23 cellular contexts compared by ENCODE assay signal in the genomic region with DNA sequence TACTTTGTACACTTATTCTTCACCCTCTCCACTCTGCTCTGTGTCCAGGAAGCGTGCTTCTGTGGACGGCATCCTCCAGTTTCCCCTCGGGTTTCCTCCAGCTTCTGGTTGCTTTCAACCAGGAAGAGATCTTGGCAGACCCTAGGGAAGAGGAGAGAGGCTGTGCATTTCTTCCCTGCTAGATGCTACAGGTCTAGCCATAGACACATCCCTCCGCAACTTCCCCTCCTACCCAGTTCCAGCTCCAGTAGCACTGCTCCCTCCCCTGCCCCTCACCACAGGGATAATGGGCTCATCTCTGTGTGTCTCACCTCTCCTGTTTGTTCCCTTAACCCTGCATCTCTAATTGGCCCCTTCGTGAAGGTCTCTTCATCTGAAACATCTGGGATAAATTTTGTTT. TPM values are rescaled to one million over a fixed set of nuclear protein-coding genes. Genes with fewer than 3 reads are reported as not detected.
"Had no signal": no experiment of that assay in that cellular context is flagged by ENCODE, and none has a peak within 500 bp of the region (broad histone marks: within the 10 kb centered on the region; RNA-seq: fewer than 3 reads in every experiment).

No MANE protein-coding gene starts in this region.

- H3K27ac ChIP-seq: colonic mucosa, ovary, right lobe of liver, thoracic aorta, tibial nerve, upper lobe of right lung, uterus had no signal

- H3K36me3 Mint-ChIP-seq: naive thymus-derived CD8-positive, alpha-beta T cell; stimulated activated naive B cell treated with anti-CD40 and anti-IgM and Interleukin-4, amounts not matched to agents 10 μg/mL and 1 μg/mL and 100 μg/mL, for 72 hours had no signal

- H3K4me1 ChIP-seq: colonic mucosa, right lobe of liver, tibial nerve, upper lobe of right lung, uterus had no signal

- H3K27ac Mint-ChIP-seq: dendritic cell treated with granulocyte-macrophage colony-stimulating factor and Interleukin-4, amounts not matched to agents 40 ng/mL and 50 ng/mL, for 4 days; naive thymus-derived CD8-positive, alpha-beta T cell; nephron progenitor cell; stimulated activated naive B cell treated with anti-CD40 and anti-IgM and Interleukin-4, amounts not matched to agents 10 μg/mL and 1 μg/mL and 100 μg/mL, for 72 hours; stimulated activated naive CD8-positive, alpha-beta T cell treated with anti-CD3 and anti-CD28 coated beads, Interleukin-15, Interleukin-2, amounts not matched to agents 100 ng/mL and 50 ng/mL, for 24 hours had no signal

- H3K4me3 Mint-ChIP-seq: dendritic cell treated with granulocyte-macrophage colony-stimulating factor and Interleukin-4, amounts not matched to agents 40 ng/mL and 50 ng/mL, for 4 days; nephron progenitor cell; stimulated activated naive B cell treated with anti-CD40 and anti-IgM and Interleukin-4, amounts not matched to agents 10 μg/mL and 1 μg/mL and 100 μg/mL, for 72 hours; stimulated activated naive CD8-positive, alpha-beta T cell treated with anti-CD3 and anti-CD28 coated beads, Interleukin-15, Interleukin-2, amounts not matched to agents 100 ng/mL and 50 ng/mL, for 24 hours had no signal

- H3K4me3 ChIP-seq: colonic mucosa, ovary, right lobe of liver, thoracic aorta, tibial nerve, upper lobe of right lung, uterus had no signal

- DNase-seq: colonic mucosa; effector memory CD4-positive, alpha-beta T cell; erythroblast; hypothalamus; mesenchymal stem cell; midbrain; naive thymus-derived CD8-positive, alpha-beta T cell; nephron progenitor cell; nucleus accumbens; ovary; posterior cingulate gyrus; retina; right lobe of liver; small intestine; stimulated activated CD4-positive, alpha-beta T cell treated with anti-CD3 and anti-CD28 coated beads, Interleukin-15, amount 100 ng/mL, for 24 hours; stimulated activated CD4-positive, alpha-beta T cell treated with anti-CD3 and anti-CD28 coated beads, Interleukin-2, amount 100 ng/mL, for 48 hours; stimulated activated naive B cell treated with anti-CD40 and anti-IgM and Interleukin-4, amounts not matched to agents 10 μg/mL and 1 μg/mL and 100 μg/mL, for 72 hours; upper lobe of right lung; uterus had no signal

- H3K36me3 ChIP-seq: colonic mucosa, ovary, right lobe of liver, thoracic aorta, tibial nerve, upper lobe of right lung, uterus had no signal

- H3K4me1 Mint-ChIP-seq: stimulated activated naive B cell treated with anti-CD40 and anti-IgM and Interleukin-4, amounts not matched to agents 10 μg/mL and 1 μg/mL and 100 μg/mL, for 72 hours had no signal

- H3K27me3 ChIP-seq: colonic mucosa, ovary, right lobe of liver, tibial nerve, uterus had no signal

- ATAC-seq: naive thymus-derived CD8-positive, alpha-beta T cell; right lobe of liver; stimulated activated naive B cell treated with anti-CD40 and anti-IgM and Interleukin-4, amounts not matched to agents 10 μg/mL and 1 μg/mL and 100 μg/mL, for 72 hours; upper lobe of right lung had no signal

- H3K9me3 ChIP-seq: colonic mucosa, ovary, right lobe of liver, thoracic aorta, tibial nerve, upper lobe of right lung, uterus had no signal

- H3K9me3 Mint-ChIP-seq: dendritic cell treated with granulocyte-macrophage colony-stimulating factor and Interleukin-4, amounts not matched to agents 40 ng/mL and 50 ng/mL, for 4 days; naive thymus-derived CD8-positive, alpha-beta T cell; nephron progenitor cell; stimulated activated naive B cell treated with anti-CD40 and anti-IgM and Interleukin-4, amounts not matched to agents 10 μg/mL and 1 μg/mL and 100 μg/mL, for 72 hours; stimulated activated naive CD8-positive, alpha-beta T cell treated with anti-CD3 and anti-CD28 coated beads, Interleukin-15, Interleukin-2, amounts not matched to agents 100 ng/mL and 50 ng/mL, for 24 hours had no signal

RNA-seq across cellular contexts. Expression of gene TLL2, which starts 16.3 kb away (rescaled TPM):
- total RNA-seq: thoracic aorta, upper lobe of right lung had no signal
